Comparison of ENCODE assay signal across 1 cellular context in genomic region chr3:125512135-125512920, GRCh38.
TF ChIP-seq lines count a peak whose summit lies in the region.

No MANE protein-coding gene starts in this region.

TF ChIP-seq in WTC11, 78 proteins besides CTCF, POLR2A, EP300 and RAD21 (continued from another document):
- TF ChIP-seq ZNF281 (CRISPR knock-in tag; IDR thresholded peaks at IDR 0.05) (no peak), IRF1 (CRISPR knock-in tag; IDR thresholded peaks at IDR 0.05) (no peak), PREB (CRISPR knock-in tag; IDR thresholded peaks at IDR 0.05; ENCODE audit: borderline replicate concordance) (no peak), ZBTB21 (CRISPR knock-in tag; IDR thresholded peaks at IDR 0.05; ENCODE audit: borderline replicate concordance) (no peak), GABPB1 (CRISPR knock-in tag; IDR thresholded peaks at IDR 0.05) (no peak), ZNF317 (CRISPR knock-in tag; IDR thresholded peaks at IDR 0.05; ENCODE audit: borderline replicate concordance, low read depth) (no peak)
TF ChIP-seq in WTC11: peak in this region for 0.
